In the genomic region with DNA sequence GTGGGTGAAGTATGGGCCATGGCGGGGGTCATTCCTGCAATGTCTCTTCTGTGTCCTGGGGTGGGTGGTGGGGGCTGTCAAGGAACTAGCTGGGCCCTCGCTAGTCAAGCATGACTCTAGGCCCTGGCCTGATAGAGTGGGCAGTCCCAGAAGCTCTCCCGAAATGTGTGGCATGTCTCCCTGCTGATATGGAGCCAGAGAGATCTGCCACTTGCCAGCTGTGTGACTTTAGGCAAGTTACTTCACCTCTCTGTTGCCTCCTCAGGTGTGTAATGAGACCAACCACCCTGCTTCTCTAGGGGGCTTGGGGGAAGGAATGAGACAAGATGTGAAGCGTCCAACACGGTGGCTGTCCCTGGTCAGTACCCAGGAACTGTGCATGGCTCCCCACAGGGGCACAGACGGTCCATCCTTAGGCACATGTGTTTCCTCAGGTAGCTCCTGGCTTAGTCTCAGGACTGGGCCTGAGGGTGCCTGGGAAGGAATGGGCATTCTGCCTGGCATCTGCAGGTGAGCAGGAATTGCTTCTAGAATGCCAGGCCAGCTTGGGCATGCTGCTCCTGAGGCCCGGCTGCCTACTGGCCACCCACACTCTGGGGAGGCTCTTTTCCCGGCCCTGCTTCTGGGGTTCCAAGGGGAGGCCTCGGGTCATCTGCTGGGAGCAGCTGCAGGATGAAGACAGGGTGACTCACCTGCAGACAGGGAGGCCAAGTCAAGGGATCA, we compare ENCODE assay signal across 16 cellular contexts. TPM values are rescaled to one million over a fixed set of nuclear protein-coding genes. Genes with fewer than 3 reads are reported as not detected.
DNase-seq lines count a peak whose midpoint lies in the region; ATAC-seq and TF ChIP-seq lines count a peak whose summit lies in the region.
"Had no signal": no experiment of that assay in that cellular context is flagged by ENCODE, and none has a peak within 500 bp of the region (broad histone marks: within the 10 kb centered on the region; RNA-seq: fewer than 3 reads in every experiment).

No MANE protein-coding gene starts in this region.

- H3K9me3 ChIP-seq in BLaER1 (no peaks in the 10 kb centered on the region), HEK293 (ENCODE audit: control insufficient read depth, insufficient read depth, low read depth, low read length) (no peaks in the 10 kb centered on the region), MG63 (no peaks in the 10 kb centered on the region)

- DNase-seq in cerebellum (ENCODE audit: low spot score), result peak; percentile 72
- DNase-seq in omental fat pad (ENCODE audit: low spot score), result peak; percentile 0
- DNase-seq in AG20443 (ENCODE audit: low spot score), result no peak
- DNase-seq in MG63, result no peak
- DNase-seq: activated CD4-positive, alpha-beta memory T cell treated with anti-CD3 and anti-CD28 coated beads for 36 hours; activated naive CD4-positive, alpha-beta T cell treated with anti-CD3 and anti-CD28 coated beads for 36 hours; NCI-H510A; stimulated activated CD4-positive, alpha-beta T cell treated with anti-CD3 and anti-CD28 coated beads, Interleukin-2, amount 100 ng/mL, for 24 hours; T-cell had no signal

- H3K4me2 ChIP-seq in BLaER1, result peak overlapping the region; percentile 89
- H3K4me2 ChIP-seq: smooth muscle cell had no signal

- H3K27me3 ChIP-seq in BLaER1 (no peaks in the 10 kb centered on the region), MG63 (no peaks in the 10 kb centered on the region; the same call in 1 of the 2 replicates)
- H3K27me3 ChIP-seq: cardiac muscle cell had no signal

- H4K20me1 ChIP-seq in BLaER1, result no peaks in the 10 kb centered on the region

- H3K4me3 ChIP-seq in BLaER1 (peak overlapping the region; percentile 40), HEK293 (ENCODE audit: low read depth, low read length) (no peak overlapping the region), MG63 (no peak overlapping the region)
- H3K4me3 ChIP-seq: cardiac muscle cell, smooth muscle cell had no signal

- H3K27ac ChIP-seq in BLaER1 (peak overlapping the region; percentile 20), HEK293 (ENCODE audit: extremely low read depth, low read depth, low read length) (no peak overlapping the region)
- H3K27ac ChIP-seq: C4-2B, cardiac muscle cell had no signal

- TF ChIP-seq CTCF in HEK293 (tag by site-specific recombination; IDR thresholded peaks at IDR 0.05), result no peak
- TF ChIP-seq CTCF in omental fat pad (IDR thresholded peaks at IDR 0.05), result no peak

- CTCF ChIA-PET in HEK293 (lab: Yijun Ruan, JAX), result interaction anchor here (0.5 to 1.5 kb wide), 3 partner anchors 79 to 206 kb away, joined by 5 to 7 read pairs (median 5); no protein-coding TSS in a partner anchor

- POLR2A ChIA-PET in HEK293 (lab: Yijun Ruan, JAX), result interaction anchor here (0.5 kb wide), 1 partner anchor 11 kb away, joined by 4 read pairs; no protein-coding TSS in a partner anchor

- H3K36me3 ChIP-seq in BLaER1, result no peaks in the 10 kb centered on the region
- H3K36me3 ChIP-seq in HEK293 (ENCODE audit: control insufficient read depth in 2 of 2, insufficient read depth in 1 of 2, low read length in 2 of 2), result no peaks in the 10 kb centered on the region
- H3K36me3 ChIP-seq in MG63, result no peaks in the 10 kb centered on the region
- H3K36me3 ChIP-seq: cardiac muscle cell had no signal

- ATAC-seq in omental fat pad (ENCODE audit: low FRiP score) (no peak), GM19035 (IDR thresholded peaks at IDR 0.05; ENCODE audit: unreplicated experiment) (no peak)
- ATAC-seq: activated CD4-positive, CD25-positive, alpha-beta regulatory T cell treated with anti-CD3 and anti-CD28 coated beads, Interleukin-2, amount 50 U/mL, for 24 hours; T-cell had no signal

- no peak overlapping the region; the same call in 1 of the 2 replicates for H3K9ac ChIP-seq in BLaER1

- H3K4me1 ChIP-seq in BLaER1 (peaks cover 77% of the 10 kb centered on the region), HEK293 (ENCODE audit: control insufficient read depth, insufficient read depth, low read length) (no peaks in the 10 kb centered on the region)

TF ChIP-seq in HEK293, 187 proteins besides CTCF, POLR2A, EP300 and RAD21:
- TF ChIP-seq FEZF1 (tag by site-specific recombination; IDR thresholded peaks at IDR 0.05) (no peak), ZNF768 (tag by site-specific recombination; IDR thresholded peaks at IDR 0.05) (0 out of 2 replicates have a peak, but pooled peaks have one; percentile 60)

RNA-seq across cellular contexts. Expression of a gene that starts 36.6 kb away (rescaled TPM):
- total RNA-seq in cerebellum, result 21.0 TPM
- 10 to 100 TPM; 29.3 to 47.1 (median 44.3) TPM for total RNA-seq in omental fat pad
- total RNA-seq in MG63 (2014; rRNA removed; shearing (Covaris generic); ENCODE audit: low replicate concordance), result 4.4 and 15.2 TPM in 2 replicates

Comparison
In these comparisons a context has a peak if more than half of its experiments do, and no peak if none do; other contexts are left out.
1. DNase-seq: peak in cerebellum (single experiment) and omental fat pad (single experiment); none in AG20443 (single experiment) and MG63 (single experiment).